ENCODE assay signal across 1 cellular context in the genomic region with DNA sequence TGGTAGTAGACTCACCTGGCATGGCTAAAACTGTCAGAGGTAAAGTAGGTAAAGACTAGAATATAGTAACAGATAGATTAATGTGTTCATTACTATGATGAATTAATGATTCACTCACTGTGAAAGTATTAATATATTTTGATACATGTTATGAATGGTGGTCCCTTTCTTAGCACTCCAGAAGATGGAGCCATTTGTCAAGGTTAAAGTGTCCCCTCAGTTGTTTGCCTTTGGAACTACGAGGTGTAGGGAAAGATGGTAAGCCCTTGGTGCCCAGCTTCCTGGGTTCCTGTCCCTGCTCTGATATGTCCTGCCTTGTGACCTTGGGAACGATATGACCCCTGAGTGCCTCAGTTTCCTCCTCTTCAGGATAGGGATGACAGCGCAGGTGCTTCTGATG.
A peak's percentile ranks its signal among the peaks of the same experiment; 100 is the strongest.
TF ChIP-seq lines count a peak whose summit lies in the region.

No MANE protein-coding gene starts in this region.

TF ChIP-seq in HepG2, 621 proteins besides CTCF, POLR2A, EP300 and RAD21:
- TF ChIP-seq STAG1 (CRISPR knock-in tag; IDR thresholded peaks at IDR 0.05) (peak; percentile 24; the same call in 1 of the 2 replicates), FOXC1 (CRISPR knock-in tag; IDR thresholded peaks at IDR 0.05; ENCODE audit: borderline replicate concordance) (no peak)
